ENCODE assay signal across 28 cellular contexts in the genomic region with DNA sequence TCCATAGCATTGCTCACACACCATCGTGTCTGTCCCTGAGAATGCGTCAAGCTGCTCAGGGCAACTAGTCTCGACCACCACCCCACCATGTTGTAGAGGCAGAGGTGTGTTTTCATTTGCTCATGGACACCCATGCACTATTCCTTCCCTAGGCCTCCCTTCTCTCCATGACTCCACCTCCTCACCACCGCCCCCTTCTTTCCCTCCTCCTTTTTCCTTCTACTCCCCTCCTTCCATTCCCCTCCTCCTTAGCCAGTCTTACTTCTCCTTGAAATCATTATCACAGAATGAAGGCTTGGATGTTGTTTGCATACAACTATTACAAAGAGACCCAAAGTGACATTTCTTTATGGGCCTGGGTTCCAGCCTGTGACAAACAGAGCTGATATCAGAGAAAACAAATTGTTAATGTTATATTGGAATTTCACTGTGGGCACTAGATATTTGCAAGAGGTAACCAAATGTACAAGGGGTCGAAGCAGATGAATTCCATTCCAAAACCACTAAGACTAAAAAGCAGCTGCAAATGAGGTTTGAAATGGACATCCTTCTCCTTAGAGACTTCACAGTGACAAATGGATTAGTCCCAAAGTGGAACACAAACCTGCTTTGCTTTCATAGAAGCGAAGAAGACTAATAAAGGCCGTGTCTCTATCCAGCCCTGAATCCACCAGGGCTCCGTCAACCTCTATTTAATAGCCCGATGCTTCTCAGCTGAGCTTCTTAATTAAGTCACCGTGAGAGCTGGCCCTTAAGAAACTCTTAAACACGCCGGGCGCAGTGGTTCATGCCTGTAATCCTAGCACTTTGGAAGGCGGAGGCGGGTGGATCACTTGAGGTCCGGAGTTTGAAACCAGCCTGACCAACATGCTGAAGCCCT.
"Had no signal": no experiment of that assay in that cellular context is flagged by ENCODE, and none has a peak within 500 bp of the region (broad histone marks: within the 10 kb centered on the region; RNA-seq: fewer than 3 reads in every experiment).

No MANE protein-coding gene starts in this region.

- H3K36me3 ChIP-seq: colonic mucosa, gastroesophageal sphincter, heart right ventricle, lower lobe of right lung, neutrophil, pancreas, tibial artery, upper lobe of left lung, uterus had no signal

- H3K4me1 ChIP-seq: colonic mucosa, gastroesophageal sphincter, heart right ventricle, lower lobe of right lung, pancreas, testis, upper lobe of left lung, uterus had no signal

- FAIRE-seq: pancreas had no signal

- H3K4me1 Mint-ChIP-seq: endodermal cell, immature natural killer cell had no signal

- H3K4me3 ChIP-seq: colonic mucosa, gastroesophageal sphincter, heart right ventricle, lower lobe of right lung, pancreas, testis, tibial artery, upper lobe of left lung, uterus had no signal

- H3K27ac Mint-ChIP-seq: dendritic cell treated with granulocyte-macrophage colony-stimulating factor and Interleukin-4, amounts not matched to agents 40 ng/mL and 50 ng/mL, for 4 days; endodermal cell; immature natural killer cell; natural killer cell treated with Interleukin-12 subunit alpha and Interleukin-12 subunit beta and Interleukin-15 and Interleukin-18, amount 100 ng/mL, for 72 hours; stimulated activated memory B cell treated with anti-CD40 and anti-IgM and Interleukin-4, amounts not matched to agents 10 μg/mL and 1 μg/mL and 100 μg/mL, for 72 hours had no signal

- ATAC-seq: esophagus mucosa; gastroesophageal sphincter; heart right ventricle; left ventricle myocardium superior; lower lobe of right lung; natural killer cell treated with Interleukin-12 subunit alpha and Interleukin-12 subunit beta and Interleukin-15 and Interleukin-18, amount 100 ng/mL, for 72 hours; pancreas; sciatic nerve; stimulated activated memory B cell treated with anti-CD40 and anti-IgM and Interleukin-4, amounts not matched to agents 10 μg/mL and 1 μg/mL and 100 μg/mL, for 72 hours; stimulated activated naive CD8-positive, alpha-beta T cell treated with anti-CD3 and anti-CD28 coated beads, Interleukin-15, Interleukin-2, amounts not matched to agents 100 U/mL and 50 U/mL, for 24 hours had no signal

- H3K9me3 Mint-ChIP-seq: immature natural killer cell; natural killer cell treated with Interleukin-12 subunit alpha and Interleukin-12 subunit beta and Interleukin-15 and Interleukin-18, amount 100 ng/mL, for 72 hours; neural crest cell had no signal

- H3K27me3 ChIP-seq: colonic mucosa, gastroesophageal sphincter, neutrophil, pancreas, testis, upper lobe of left lung, uterus had no signal

- DNase-seq: colonic mucosa; effector CD8-positive, alpha-beta T cell; endodermal cell; foreskin fibroblast; heart right ventricle; hippocampal formation; immature natural killer cell; islet precursor cell; kidney glomerular epithelial cell; left ventricle myocardium superior; lower lobe of right lung; pancreas; stimulated activated CD4-positive, alpha-beta T cell treated with anti-CD3 and anti-CD28 coated beads, Interleukin-4, amount 100 ng/mL, for 4 hours; stimulated activated naive CD8-positive, alpha-beta T cell treated with anti-CD3 and anti-CD28 coated beads, Interleukin-15, Interleukin-2, amounts not matched to agents 100 U/mL and 50 U/mL, for 24 hours; substantia nigra; testis; tibial artery; upper lobe of left lung; uterus had no signal

- H3K4me3 Mint-ChIP-seq: dendritic cell treated with granulocyte-macrophage colony-stimulating factor and Interleukin-4, amounts not matched to agents 40 ng/mL and 50 ng/mL, for 4 days; endodermal cell; immature natural killer cell; natural killer cell treated with Interleukin-12 subunit alpha and Interleukin-12 subunit beta and Interleukin-15 and Interleukin-18, amount 100 ng/mL, for 72 hours; neural crest cell; stimulated activated memory B cell treated with anti-CD40 and anti-IgM and Interleukin-4, amounts not matched to agents 10 μg/mL and 1 μg/mL and 100 μg/mL, for 72 hours had no signal

- H3K36me3 Mint-ChIP-seq: immature natural killer cell; natural killer cell treated with Interleukin-12 subunit alpha and Interleukin-12 subunit beta and Interleukin-15 and Interleukin-18, amount 100 ng/mL, for 72 hours; stimulated activated memory B cell treated with anti-CD40 and anti-IgM and Interleukin-4, amounts not matched to agents 10 μg/mL and 1 μg/mL and 100 μg/mL, for 72 hours had no signal

- H3K27ac ChIP-seq: colonic mucosa, epithelial cell of prostate, gastroesophageal sphincter, heart right ventricle, lower lobe of right lung, neutrophil, pancreas, testis, tibial artery, upper lobe of left lung, uterus had no signal

- H3K9me3 ChIP-seq: colonic mucosa, lower lobe of right lung, neutrophil, pancreas, testis, upper lobe of left lung, uterus had no signal
